ENCODE assay signal across 18 cellular contexts in the genomic region with DNA sequence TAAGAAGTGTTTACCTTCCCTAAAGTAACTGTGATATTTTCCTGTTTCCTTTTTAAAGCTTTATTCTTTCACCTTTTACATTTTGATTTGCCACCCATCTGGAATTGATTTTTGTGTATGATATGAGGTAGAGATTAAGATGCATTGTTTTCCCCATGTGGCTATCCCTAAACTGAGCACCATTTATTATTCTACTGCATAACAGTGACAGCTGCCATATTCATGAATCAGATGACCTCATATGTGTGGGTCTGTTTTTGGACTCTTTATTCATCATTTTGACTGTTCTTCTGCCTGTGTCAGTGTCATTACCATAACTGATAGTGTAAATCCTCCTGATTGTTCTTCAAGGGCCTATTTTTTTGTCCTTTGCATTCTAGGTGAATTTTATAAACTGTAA. TPM values are rescaled to one million over a fixed set of nuclear protein-coding genes. Genes with fewer than 3 reads are reported as not detected.
DNase-seq lines count a peak whose midpoint lies in the region; ATAC-seq, FAIRE-seq and TF ChIP-seq lines count a peak whose summit lies in the region.
"Had no signal": no experiment of that assay in that cellular context is flagged by ENCODE, and none has a peak within 500 bp of the region (broad histone marks: within the 10 kb centered on the region; RNA-seq: fewer than 3 reads in every experiment).

No MANE protein-coding gene starts in this region.

- no peak for TF ChIP-seq CTCF in K562 (IDR thresholded peaks at IDR 0.05 in 2 of 3, conservative IDR thresholded peaks at IDR 0.05 in 1 of 3; ENCODE audit: insufficient read depth in 2 of 3, low read depth in 1 of 3, low read length in 3 of 3)
- TF ChIP-seq CTCF in mesothelial cell of epicardium (IDR thresholded peaks at IDR 0.05; ENCODE audit: unreplicated experiment) = no peak
- TF ChIP-seq CTCF in kidney (IDR thresholded peaks at IDR 0.05; ENCODE audit: borderline replicate concordance, extremely low read depth, insufficient read depth) = no peak

- H3K36me3 ChIP-seq in K562 (ENCODE audit: control insufficient read depth, insufficient read depth, low read length) = no peaks in the 10 kb centered on the region
- H3K36me3 ChIP-seq in kidney (ENCODE audit: control insufficient read depth in 1 of 2, insufficient read depth in 2 of 2, low read length in 2 of 2) = no peaks in the 10 kb centered on the region
- H3K36me3 ChIP-seq: left lung had no signal

- peaks cover 28% of the 10 kb centered on the region for H3K79me2 ChIP-seq in K562 (ENCODE audit: control insufficient read depth, insufficient read depth, low read length)

- H2AFZ ChIP-seq in K562 (ENCODE audit: low read depth, low read length) = no peak overlapping the region

- FAIRE-seq in K562 (lab: Jason Lieb, UNC) = no peak
- FAIRE-seq in kidney (lab: Jason Lieb, UNC) = no peak

- H3K4me1 Mint-ChIP-seq in mesothelial cell of epicardium = peaks cover 7% of the 10 kb centered on the region

- H3K9me3 ChIP-seq in K562 (replicated peaks; ENCODE audit: control insufficient read depth, insufficient read depth, low read depth, low read length) (no peaks in the 10 kb centered on the region), kidney (ENCODE audit: control insufficient read depth in 1 of 2, low read length in 2 of 2) (no peaks in the 10 kb centered on the region)
- H3K9me3 ChIP-seq: Caco-2, left lung, testis had no signal

- POLR2A ChIA-PET in K562 (lab: Yijun Ruan, JAX) = interaction anchor here (0.6 kb wide), 1 partner anchor 971 kb away, joined by 3 read pairs; no protein-coding TSS in a partner anchor

- DNase-seq in EH (ENCODE audit: low read depth) = peak; percentile 50
- DNase-seq in M059J (ENCODE audit: low read depth) = peak; percentile 21
- DNase-seq in K562 (ENCODE audit: extremely low read depth in 1 of 4, low spot score in 3 of 4) = no peak
- DNase-seq in mesothelial cell of epicardium (ENCODE audit: low spot score in 2 of 2, unreplicated experiment in 2 of 2) = no peak
- no peak for DNase-seq in dedifferentiated amniotic fluid mesenchymal stem cell (ENCODE audit: extremely low spot score)
- no peak for DNase-seq in kidney
- DNase-seq in stimulated activated CD4-positive, alpha-beta T cell treated with anti-CD3 and anti-CD28 coated beads, Interleukin-4, amount 100 ng/mL, for 24 hours = no peak
- DNase-seq: activated CD8-positive, alpha-beta T cell treated with anti-CD3 and anti-CD28 coated beads, Interleukin-2, amount 10 ng/mL, durations not matched to agents 7 days and 5 days; activated naive CD8-positive, alpha-beta T cell treated with anti-CD3 and anti-CD28 coated beads, Interleukin-2, amount 50 U/mL, for 24 hours; Caco-2; foreskin keratinocyte; left lung; NCI-H2029; NCI-H774; stimulated activated CD4-positive, alpha-beta T cell treated with anti-CD3 and anti-CD28 coated beads, Interleukin-4, amount 100 ng/mL, for 1 hour; testis had no signal

- no peak overlapping the region for H3K4me2 ChIP-seq in K562 (ENCODE audit: insufficient read depth, low read length)

- H3K27me3 ChIP-seq in K562 (ENCODE audit: control insufficient read depth in 2 of 2, insufficient read depth in 2 of 2, low read length in 2 of 2) = no peaks in the 10 kb centered on the region
- H3K27me3 ChIP-seq: foreskin keratinocyte, left lung, testis had no signal

- in situ Hi-C loops in K562 (cut with MboI) = no loop called here

- CTCF ChIA-PET in K562 (lab: Yijun Ruan, JAX; ENCODE audit: low intra/inter-chr PET ratio) = no interaction called here

- intact Hi-C loops in K562 (cut with micrococcal nuclease) = no loop called here
- intact Hi-C loops in kidney (cut with DNase I) = no loop called here

- H3K9me3 Mint-ChIP-seq in mesothelial cell of epicardium = no peaks in the 10 kb centered on the region
- H3K9me3 Mint-ChIP-seq: activated naive CD8-positive, alpha-beta T cell treated with anti-CD3 and anti-CD28 coated beads, Interleukin-2, amount 50 U/mL, for 24 hours; activated T-helper 1 cell treated with anti-CD3 and anti-CD28 coated beads, Interleukin-12 subunit alpha, Interleukin-12 subunit beta, Interleukin-2, Interleukin-4 antibody, amounts not matched to agents 30 ng/mL and 10 ng/mL and 1 ng/mL, durations not matched to agents 14 hours and 24 hours and 36 hours had no signal

- H3K9ac ChIP-seq in K562 (ENCODE audit: insufficient read depth in 1 of 2, low read depth in 2 of 2, low read length in 2 of 2) (no peak overlapping the region), kidney (ENCODE audit: low read length in 2 of 2) (no peak overlapping the region)

- H3K36me3 Mint-ChIP-seq in mesothelial cell of epicardium = peaks cover 3% of the 10 kb centered on the region

- H3K27ac Mint-ChIP-seq in mesothelial cell of epicardium = peak overlapping the region; percentile 43
- H3K27ac Mint-ChIP-seq: activated CD8-positive, alpha-beta T cell treated with anti-CD3 and anti-CD28 coated beads, Interleukin-2, amount 10 ng/mL, durations not matched to agents 7 days and 5 days; activated naive CD8-positive, alpha-beta T cell treated with anti-CD3 and anti-CD28 coated beads, Interleukin-2, amount 50 U/mL, for 24 hours; activated T-helper 1 cell treated with anti-CD3 and anti-CD28 coated beads, Interleukin-12 subunit alpha, Interleukin-12 subunit beta, Interleukin-2, Interleukin-4 antibody, amounts not matched to agents 30 ng/mL and 10 ng/mL and 1 ng/mL, durations not matched to agents 14 hours and 24 hours and 36 hours had no signal

- BruUV-seq in K562 (replicated peaks; lab: Mats Ljungman, UMichigan) = no TSS peak

- H4K20me1 ChIP-seq in K562 (replicated peaks; ENCODE audit: control insufficient read depth, insufficient read depth, low read length) = no peaks in the 10 kb centered on the region

- H3K27ac ChIP-seq in K562 (ENCODE audit: extremely low read depth, low read depth, low read length) (no peak overlapping the region), kidney (ENCODE audit: low read depth in 2 of 2, low read length in 2 of 2) (no peak overlapping the region)
- H3K27ac ChIP-seq: foreskin keratinocyte, left lung, testis had no signal

- H3K4me3 Mint-ChIP-seq in mesothelial cell of epicardium = no peak overlapping the region
- H3K4me3 Mint-ChIP-seq: activated CD8-positive, alpha-beta T cell treated with anti-CD3 and anti-CD28 coated beads, Interleukin-2, amount 10 ng/mL, durations not matched to agents 7 days and 5 days; activated naive CD8-positive, alpha-beta T cell treated with anti-CD3 and anti-CD28 coated beads, Interleukin-2, amount 50 U/mL, for 24 hours; activated T-helper 1 cell treated with anti-CD3 and anti-CD28 coated beads, Interleukin-12 subunit alpha, Interleukin-12 subunit beta, Interleukin-2, Interleukin-4 antibody, amounts not matched to agents 30 ng/mL and 10 ng/mL and 1 ng/mL, durations not matched to agents 14 hours and 24 hours and 36 hours had no signal

- no peak for TF ChIP-seq POLR2A in K562 (conservative IDR thresholded peaks at IDR 0.05)

- ATAC-seq in K562 = no peak
- ATAC-seq in HG03378 (IDR thresholded peaks at IDR 0.05; ENCODE audit: unreplicated experiment) = no peak
- ATAC-seq: activated CD8-positive, alpha-beta T cell treated with anti-CD3 and anti-CD28 coated beads, Interleukin-2, amount 10 ng/mL, durations not matched to agents 7 days and 5 days; activated naive CD8-positive, alpha-beta T cell treated with anti-CD3 and anti-CD28 coated beads, Interleukin-2, amount 50 U/mL, for 24 hours; foreskin keratinocyte; left lung had no signal

- no peaks in the 10 kb centered on the region for H3K9me1 ChIP-seq in K562 (ENCODE audit: control insufficient read depth, insufficient read depth, low read length)

- no peak for TF ChIP-seq EP300 in K562 (IDR thresholded peaks at IDR 0.05; ENCODE audit: low read length)

- H3K4me1 ChIP-seq in K562 (replicated peaks in 1 of 2; ENCODE audit: control insufficient read depth in 2 of 2, insufficient read depth in 2 of 2, low read length in 2 of 2) (no peaks in the 10 kb centered on the region; a peak in 1 of 5 replicates), kidney (ENCODE audit: control insufficient read depth in 1 of 2, insufficient read depth in 1 of 2, low read depth in 1 of 2, low read length in 2 of 2) (peaks cover 2 to 12% of the 10 kb centered on the region in 2 donors)
- H3K4me1 ChIP-seq: Caco-2, foreskin keratinocyte, testis had no signal

- H3K27me3 Mint-ChIP-seq in mesothelial cell of epicardium (ENCODE audit: low read depth) = no peaks in the 10 kb centered on the region
- H3K27me3 Mint-ChIP-seq: activated naive CD8-positive, alpha-beta T cell treated with anti-CD3 and anti-CD28 coated beads, Interleukin-2, amount 50 U/mL, for 24 hours had no signal

- H3K4me3 ChIP-seq in K562 = no peak overlapping the region
- no peak overlapping the region for H3K4me3 ChIP-seq in kidney (ENCODE audit: low read length in 2 of 2)
- H3K4me3 ChIP-seq: left lung, testis had no signal

- TF ChIP-seq RAD21 in K562 (CRISPR knock-in tag; conservative IDR thresholded peaks at IDR 0.05 in 1 of 2, IDR thresholded peaks at IDR 0.05 in 1 of 2) = no peak

TF ChIP-seq in K562, 482 proteins besides CTCF, POLR2A, EP300 and RAD21 (continues in another document):
- no peak for TF ChIP-seq HMGN3 (IDR thresholded peaks at IDR 0.05; ENCODE audit: borderline replicate concordance, extremely low read depth, insufficient read length, low read depth, low read length)

RNA-seq across cellular contexts. Expression of a gene that starts 50.8 kb away (rescaled TPM):
- 32.4 and 39.8 TPM in 2 replicates for total RNA-seq in M059J (2014; rRNA removed; shearing (Covaris generic))
- total RNA-seq in K562 (2011; cell fraction: chromatin; rRNA removed; ENCODE audit: low replicate concordance) = 19.4 and 40.7 TPM in 2 replicates
- total RNA-seq in K562 (2011; cell fraction: nucleolus; rRNA removed) = 12.6 and 15.3 TPM in 2 replicates
- 12.2 and 14.0 TPM in 2 replicates for total RNA-seq in K562 (2011; cell fraction: nucleoplasm; rRNA removed)
- total RNA-seq in K562 (2014; rRNA removed) (7.5 and 10.1 TPM in 2 replicates), K562 (2014; rRNA removed; fragmentation: Illumina TruSeq; extraction: Trizol) (12.3 and 14.0 TPM in 2 replicates), K562 (2015; rRNA removed; fragmentation: Illumina TruSeq; extraction: Trizol) (13.4 and 14.1 TPM in 2 replicates), K562 (2021) (16.7 and 19.6 TPM in 2 replicates), mesothelial cell of epicardium (73.3 to 76.4 TPM (median 74.4 TPM) in 3 replicates), kidney (162 TPM)
- polyA plus RNA-seq in K562 (2011; rRNA removed) (8.1 and 9.2 TPM in 2 replicates), K562 (2014; fragmentation: Illumina TruSeq; extraction: Trizol) (6.4 and 7.1 TPM in 2 replicates), K562 (2014; fragmentation: Nextera tagmentation; extraction: Ambion mirVana) (1 to 10 TPM; 2.3 to 4.4 TPM), K562 (2014; rRNA removed) (4.7 and 5.3 TPM in 2 replicates), kidney (ENCODE audit: insufficient read depth, low read depth, low replicate concordance) (17.3 TPM)
- polyA plus RNA-seq in K562 (2011; cell fraction: cytosol; rRNA removed) = 4.0 and 5.5 TPM in 2 replicates
- polyA plus RNA-seq in K562 (2011; cell fraction: nucleus; rRNA removed) = 16.5 and 17.0 TPM in 2 replicates
- polyA plus RNA-seq in K562 (2012) = 5.2 and 5.8 TPM in 2 replicates
- 52.2 and 57.1 TPM in 2 replicates for polyA minus RNA-seq in K562 (2011; rRNA and poly(A)+ RNA removed)
- 16.1 and 23.9 TPM in 2 replicates for polyA minus RNA-seq in K562 (2011; cell fraction: cytosol; rRNA and poly(A)+ RNA removed)
- polyA minus RNA-seq in K562 (2011; cell fraction: nucleus; rRNA and poly(A)+ RNA removed) = 10.6 and 18.5 TPM in 2 replicates

Comparison
In these comparisons a context has a peak if more than half of its experiments do, and no peak if none do; other contexts are left out.
1. DNase-seq: peak in EH (single experiment) and M059J (single experiment); none in K562 (0 of 4), mesothelial cell of epicardium (0 of 2), dedifferentiated amniotic fluid mesenchymal stem cell (single experiment), kidney (single experiment) and stimulated activated CD4-positive, alpha-beta T cell treated with anti-CD3 and anti-CD28 coated beads, Interleukin-4, amount 100 ng/mL, for 24 hours (single experiment).